Comparison of ENCODE assay signal across 12 cellular contexts in the genomic region with DNA sequence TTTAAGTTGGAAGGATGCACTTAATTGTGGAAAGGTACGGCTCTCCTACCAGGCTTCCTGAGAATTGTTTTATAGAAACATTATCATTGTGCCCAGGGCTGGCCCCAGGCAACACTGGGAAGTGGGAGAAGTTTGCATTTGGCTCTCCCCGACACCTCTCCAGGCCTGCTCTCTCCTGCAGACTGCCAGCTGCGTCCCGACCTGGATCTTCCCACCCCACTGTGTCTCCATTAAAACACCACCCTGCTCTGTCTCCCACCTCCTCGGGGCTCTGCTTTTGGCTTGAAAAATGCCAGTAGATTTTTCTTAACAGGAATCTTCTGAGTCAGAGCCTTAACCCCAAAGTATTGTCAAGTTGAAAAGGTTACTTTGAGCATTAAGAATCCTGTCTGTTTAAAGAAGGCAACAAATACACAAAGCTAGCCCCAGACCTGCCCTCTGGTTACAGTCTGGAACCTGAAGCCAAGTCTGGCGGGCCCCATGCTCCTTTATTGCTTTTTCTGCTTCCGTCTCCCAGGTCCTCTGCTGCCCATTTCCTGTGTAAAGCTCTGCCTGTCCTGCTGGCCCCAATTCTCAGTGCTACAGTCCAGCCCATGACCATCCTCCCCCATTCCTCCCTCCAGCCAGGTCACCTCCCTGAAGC.
DNase-seq lines count a peak whose midpoint lies in the region; ATAC-seq and TF ChIP-seq lines count a peak whose summit lies in the region.
"Had no signal": no experiment of that assay in that cellular context is flagged by ENCODE, and none has a peak within 500 bp of the region (broad histone marks: within the 10 kb centered on the region; RNA-seq: fewer than 3 reads in every experiment).

No MANE protein-coding gene starts in this region.

- H3K27me3 ChIP-seq in esophagus muscularis mucosa (no peaks in the 10 kb centered on the region), smooth muscle cell (ENCODE audit: low read depth) (no peaks in the 10 kb centered on the region), breast epithelium (no peaks in the 10 kb centered on the region)
- H3K27me3 ChIP-seq: SJCRH30 had no signal

- H3F3A ChIP-seq in smooth muscle cell (ENCODE audit: low read depth), result peaks cover 4% of the 10 kb centered on the region

- H3K4me1 Mint-ChIP-seq in WTC11 (peaks cover 28% of the 10 kb centered on the region), nephron progenitor cell (peaks cover 45% of the 10 kb centered on the region)

- CTCF ChIA-PET in WTC11 (lab: Charles Lee), result interaction anchor here (0.5 to 3.3 kb wide), 20 partner anchors 10 to 787 kb away, joined by 3 to 12 read pairs (median 4); no protein-coding TSS in a partner anchor

- TF ChIP-seq EP300 in esophagus muscularis mucosa (IDR thresholded peaks at IDR 0.05), result no peak

- POLR2A ChIA-PET in WTC11 (lab: Charles Lee), result no interaction called here

- H3K4me3 ChIP-seq in esophagus muscularis mucosa (no peak overlapping the region), smooth muscle cell (no peak overlapping the region), breast epithelium (no peak overlapping the region)
- H3K4me3 ChIP-seq: PC-9, SJCRH30 had no signal

- peak overlapping the region; percentile 12 for H3K4me2 ChIP-seq in smooth muscle cell

- intact Hi-C loops in esophagus muscularis mucosa (cut with DNase I) (loop anchor here (10.0 kb wide), 1 partner anchor 159 kb away; no protein-coding TSS in a partner anchor), breast epithelium (cut with DNase I; ENCODE audit: low total_unique reads) (no loop called here)

- DNase-seq in WTC11 (ENCODE audit: low spot score) (no peak), esophagus muscularis mucosa (ENCODE audit: extremely low spot score) (peak; percentile 57), nephron progenitor cell (no peak), smooth muscle cell (lab: John Stamatoyannopoulos, UW; ENCODE audit: unreplicated experiment) (no peak), NCI-H146 treated with DMSO at 0.1 percent for 48 hours (lab: John Stamatoyannopoulos, UW; ENCODE audit: unreplicated experiment) (no peak), breast epithelium (ENCODE audit: low spot score in 2 of 2) (no peak)
- DNase-seq: HCEC 1CT, KG1, NCI-H510A treated with DMSO at 0.1 percent for 48 hours had no signal

- H3K9me3 Mint-ChIP-seq in WTC11 (no peaks in the 10 kb centered on the region), nephron progenitor cell (peaks cover 6% of the 10 kb centered on the region)

- H3K79me2 ChIP-seq in smooth muscle cell (ENCODE audit: low read depth), result no peaks in the 10 kb centered on the region

- H3K27ac Mint-ChIP-seq in WTC11 (no peak overlapping the region), nephron progenitor cell (peak overlapping the region; percentile 80)

- H3K9ac ChIP-seq in smooth muscle cell (ENCODE audit: low read depth), result no peak overlapping the region

- H3K36me3 ChIP-seq in esophagus muscularis mucosa, result no peaks in the 10 kb centered on the region
- no peaks in the 10 kb centered on the region for H3K36me3 ChIP-seq in smooth muscle cell (ENCODE audit: low read depth)
- no peaks in the 10 kb centered on the region for H3K36me3 ChIP-seq in breast epithelium
- H3K36me3 ChIP-seq: SJCRH30 had no signal

- TF ChIP-seq POLR2A in esophagus muscularis mucosa (IDR thresholded peaks at IDR 0.05; ENCODE audit: low read depth) (no peak), breast epithelium (IDR thresholded peaks at IDR 0.05) (no peak)

- 80% methylated on average over 7 of the region's 7 CpGs for WGBS in esophagus muscularis mucosa
- 51% methylated on average over 7 of the region's 7 CpGs for WGBS in smooth muscle cell (ENCODE audit: low lambda C conversion rate)

- ATAC-seq in WTC11 (peak; percentile 14; the same call in 1 of the 2 replicates), GM21447 (IDR thresholded peaks at IDR 0.05; ENCODE audit: unreplicated experiment) (no peak)

- TF ChIP-seq CTCF in WTC11 (IDR thresholded peaks at IDR 0.05) (no peak), esophagus muscularis mucosa (IDR thresholded peaks at IDR 0.05) (no peak), nephron progenitor cell (IDR thresholded peaks at IDR 0.05) (no peak), smooth muscle cell (IDR thresholded peaks at IDR 0.05; ENCODE audit: borderline replicate concordance, insufficient read depth, poor library complexity, severe bottlenecking) (no peak), breast epithelium (IDR thresholded peaks at IDR 0.05) (no peak)

- H3K36me3 Mint-ChIP-seq in WTC11 (no peaks in the 10 kb centered on the region), nephron progenitor cell (ENCODE audit: low read depth) (no peaks in the 10 kb centered on the region)

- H3K4me3 Mint-ChIP-seq in WTC11, result no peak overlapping the region
- peak overlapping the region; percentile 37 for H3K4me3 Mint-ChIP-seq in nephron progenitor cell

- H4K20me1 ChIP-seq in smooth muscle cell (ENCODE audit: low read depth), result no peaks in the 10 kb centered on the region

- H3K27me3 Mint-ChIP-seq in WTC11 (ENCODE audit: low read depth) (no peaks in the 10 kb centered on the region; the same call in 1 of the 2 replicates), nephron progenitor cell (ENCODE audit: low read depth, poor library complexity) (peaks cover 6% of the 10 kb centered on the region)

- H3K27ac ChIP-seq in esophagus muscularis mucosa (replicated peaks in 1 of 4) (no peak overlapping the region), smooth muscle cell (ENCODE audit: low read depth) (peak overlapping the region; percentile 28), breast epithelium (no peak overlapping the region)
- H3K27ac ChIP-seq: PC-9, SJCRH30 had no signal

- H3K4me1 ChIP-seq in esophagus muscularis mucosa (peaks cover 15 to 26% (median 21%) of the 10 kb centered on the region in 4 donors), smooth muscle cell (ENCODE audit: low read depth) (peaks cover 33% of the 10 kb centered on the region), breast epithelium (no peaks in the 10 kb centered on the region)
- H3K4me1 ChIP-seq: SJCRH30 had no signal

- peak overlapping the region; percentile 65 for H2AFZ ChIP-seq in smooth muscle cell (ENCODE audit: low read depth)
- H2AFZ ChIP-seq: PC-9 had no signal

- H3K9me3 ChIP-seq in esophagus muscularis mucosa (no peaks in the 10 kb centered on the region), smooth muscle cell (replicated peaks; ENCODE audit: low read depth) (no peaks in the 10 kb centered on the region), breast epithelium (no peaks in the 10 kb centered on the region)
- H3K9me3 ChIP-seq: SJCRH30 had no signal

TF ChIP-seq in WTC11, 78 proteins besides CTCF, POLR2A, EP300 and RAD21:
- TF ChIP-seq JAZF1 (CRISPR knock-in tag; IDR thresholded peaks at IDR 0.05) (no peak), ZBTB21 (CRISPR knock-in tag; IDR thresholded peaks at IDR 0.05; ENCODE audit: borderline replicate concordance) (no peak), ZNF416 (CRISPR knock-in tag; IDR thresholded peaks at IDR 0.05) (no peak), NFE2L1 (CRISPR knock-in tag; IDR thresholded peaks at IDR 0.05) (no peak), TCF7 (CRISPR knock-in tag; IDR thresholded peaks at IDR 0.05; ENCODE audit: low read depth) (no peak), ZNF317 (CRISPR knock-in tag; IDR thresholded peaks at IDR 0.05; ENCODE audit: borderline replicate concordance, low read depth) (no peak)
- TF ChIP-seq, protein P1, sequence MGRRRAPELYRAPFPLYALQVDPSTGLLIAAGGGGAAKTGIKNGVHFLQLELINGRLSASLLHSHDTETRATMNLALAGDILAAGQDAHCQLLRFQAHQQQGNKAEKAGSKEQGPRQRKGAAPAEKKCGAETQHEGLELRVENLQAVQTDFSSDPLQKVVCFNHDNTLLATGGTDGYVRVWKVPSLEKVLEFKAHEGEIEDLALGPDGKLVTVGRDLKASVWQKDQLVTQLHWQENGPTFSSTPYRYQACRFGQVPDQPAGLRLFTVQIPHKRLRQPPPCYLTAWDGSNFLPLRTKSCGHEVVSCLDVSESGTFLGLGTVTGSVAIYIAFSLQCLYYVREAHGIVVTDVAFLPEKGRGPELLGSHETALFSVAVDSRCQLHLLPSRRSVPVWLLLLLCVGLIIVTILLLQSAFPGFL (CRISPR knock-in tag; IDR thresholded peaks at IDR 0.05; ENCODE audit: borderline replicate concordance), result no peak
- TF ChIP-seq, protein P2, sequence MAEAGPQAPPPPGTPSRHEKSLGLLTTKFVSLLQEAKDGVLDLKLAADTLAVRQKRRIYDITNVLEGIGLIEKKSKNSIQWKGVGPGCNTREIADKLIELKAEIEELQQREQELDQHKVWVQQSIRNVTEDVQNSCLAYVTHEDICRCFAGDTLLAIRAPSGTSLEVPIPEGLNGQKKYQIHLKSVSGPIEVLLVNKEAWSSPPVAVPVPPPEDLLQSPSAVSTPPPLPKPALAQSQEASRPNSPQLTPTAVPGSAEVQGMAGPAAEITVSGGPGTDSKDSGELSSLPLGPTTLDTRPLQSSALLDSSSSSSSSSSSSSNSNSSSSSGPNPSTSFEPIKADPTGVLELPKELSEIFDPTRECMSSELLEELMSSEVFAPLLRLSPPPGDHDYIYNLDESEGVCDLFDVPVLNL (CRISPR knock-in tag; IDR thresholded peaks at IDR 0.05; ENCODE audit: borderline replicate concordance, low read depth), result no peak
- TF ChIP-seq, protein P3, sequence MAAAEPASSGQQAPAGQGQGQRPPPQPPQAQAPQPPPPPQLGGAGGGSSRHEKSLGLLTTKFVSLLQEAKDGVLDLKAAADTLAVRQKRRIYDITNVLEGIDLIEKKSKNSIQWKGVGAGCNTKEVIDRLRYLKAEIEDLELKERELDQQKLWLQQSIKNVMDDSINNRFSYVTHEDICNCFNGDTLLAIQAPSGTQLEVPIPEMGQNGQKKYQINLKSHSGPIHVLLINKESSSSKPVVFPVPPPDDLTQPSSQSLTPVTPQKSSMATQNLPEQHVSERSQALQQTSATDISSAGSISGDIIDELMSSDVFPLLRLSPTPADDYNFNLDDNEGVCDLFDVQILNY (CRISPR knock-in tag; IDR thresholded peaks at IDR 0.05), result no peak
